23 cellular contexts compared by ENCODE assay signal in genomic region chr5:21143686-21144085, GRCh38.
A peak's percentile ranks its signal among the peaks of the same experiment; 100 is the strongest.
DNase-seq lines count a peak whose midpoint lies in the region; ATAC-seq and TF ChIP-seq lines count a peak whose summit lies in the region.
"Had no signal": no experiment of that assay in that cellular context is flagged by ENCODE, and none has a peak within 500 bp of the region (broad histone marks: within the 10 kb centered on the region; RNA-seq: fewer than 3 reads in every experiment).

No MANE protein-coding gene starts in this region.

- H3K4me3 ChIP-seq in osteoblast (ENCODE audit: insufficient read depth, low read length), result no peak overlapping the region
- H3K4me3 ChIP-seq: BLaER1, GM12878 had no signal

- no peaks in the 10 kb centered on the region for H3K27me3 Mint-ChIP-seq in stimulated activated naive CD8-positive, alpha-beta T cell treated with anti-CD3 and anti-CD28 coated beads, Interleukin-15, amount 100 ng/mL, for 72 hours
- no peaks in the 10 kb centered on the region for H3K27me3 Mint-ChIP-seq in activated T-helper 17 cell treated with anti-CD3 and anti-CD28 coated beads, Interleukin-2, amount 50 U/mL, for 72 hours
- H3K27me3 Mint-ChIP-seq: CD4-positive, alpha-beta memory T cell; CD8-positive, alpha-beta memory T cell had no signal

- TF ChIP-seq CTCF in osteoblast (IDR thresholded peaks at IDR 0.05; ENCODE audit: extremely low read depth, low read depth, low read length), result no peak

- peak; percentile 50 for ATAC-seq in stimulated activated naive CD8-positive, alpha-beta T cell treated with anti-CD3 and anti-CD28 coated beads, Interleukin-15, amount 100 ng/mL, for 72 hours
- no peak for ATAC-seq in stimulated activated naive CD8-positive, alpha-beta T cell treated with anti-CD3 and anti-CD28 coated beads, Interleukin-15, Interleukin-2, amounts not matched to agents 100 U/mL and 50 U/mL, for 24 hours
- peak; percentile 35 for ATAC-seq in activated T-helper 17 cell treated with anti-CD3 and anti-CD28 coated beads, Interleukin-2, amount 50 U/mL, for 72 hours (replicated peaks)
- no peak for ATAC-seq in GM21825 (IDR thresholded peaks at IDR 0.05; ENCODE audit: unreplicated experiment)
- ATAC-seq: GM12878 had no signal

- no peaks in the 10 kb centered on the region for H3K36me3 Mint-ChIP-seq in activated T-helper 17 cell treated with anti-CD3 and anti-CD28 coated beads, Interleukin-2, amount 50 U/mL, for 72 hours (ENCODE audit: low read depth)
- H3K36me3 Mint-ChIP-seq: CD14-positive monocyte; CD4-positive, alpha-beta memory T cell; CD4-positive, CD25-positive, alpha-beta regulatory T cell; CD8-positive, alpha-beta memory T cell had no signal

- H4K20me1 ChIP-seq in osteoblast (ENCODE audit: insufficient read depth, low read length), result no peaks in the 10 kb centered on the region
- H4K20me1 ChIP-seq: BLaER1 had no signal

- no peaks in the 10 kb centered on the region for H3K4me1 Mint-ChIP-seq in stimulated activated naive CD8-positive, alpha-beta T cell treated with anti-CD3 and anti-CD28 coated beads, Interleukin-15, amount 100 ng/mL, for 72 hours
- no peaks in the 10 kb centered on the region for H3K4me1 Mint-ChIP-seq in activated T-helper 17 cell treated with anti-CD3 and anti-CD28 coated beads, Interleukin-2, amount 50 U/mL, for 72 hours
- H3K4me1 Mint-ChIP-seq: CD14-positive monocyte; CD4-positive, alpha-beta memory T cell; CD4-positive, CD25-positive, alpha-beta regulatory T cell; CD8-positive, alpha-beta memory T cell had no signal

- no peak overlapping the region for H3K27ac Mint-ChIP-seq in stimulated activated naive CD8-positive, alpha-beta T cell treated with anti-CD3 and anti-CD28 coated beads, Interleukin-15, amount 100 ng/mL, for 72 hours
- H3K27ac Mint-ChIP-seq in activated T-helper 17 cell treated with anti-CD3 and anti-CD28 coated beads, Interleukin-2, amount 50 U/mL, for 72 hours, result no peak overlapping the region
- H3K27ac Mint-ChIP-seq: CD14-positive monocyte; CD4-positive, alpha-beta memory T cell; CD4-positive, CD25-positive, alpha-beta regulatory T cell had no signal

- no peaks in the 10 kb centered on the region for H3K9me3 ChIP-seq in osteoblast (ENCODE audit: low read depth, low read length)
- H3K9me3 ChIP-seq: BE2C, BLaER1 had no signal

- H3K4me1 ChIP-seq in osteoblast (ENCODE audit: insufficient read depth, low read length), result no peaks in the 10 kb centered on the region
- H3K4me1 ChIP-seq: BE2C, BLaER1 had no signal

- no peaks in the 10 kb centered on the region for H3K27me3 ChIP-seq in osteoblast (ENCODE audit: insufficient read depth, low read length)
- H3K27me3 ChIP-seq: BE2C, BLaER1 had no signal

- H2AFZ ChIP-seq in osteoblast (ENCODE audit: low read length), result no peak overlapping the region

- no peak overlapping the region for H3K4me3 Mint-ChIP-seq in stimulated activated naive CD8-positive, alpha-beta T cell treated with anti-CD3 and anti-CD28 coated beads, Interleukin-15, amount 100 ng/mL, for 72 hours
- no peak overlapping the region for H3K4me3 Mint-ChIP-seq in activated T-helper 17 cell treated with anti-CD3 and anti-CD28 coated beads, Interleukin-2, amount 50 U/mL, for 72 hours
- H3K4me3 Mint-ChIP-seq: CD14-positive monocyte; CD4-positive, alpha-beta memory T cell; CD4-positive, CD25-positive, alpha-beta regulatory T cell; CD8-positive, alpha-beta memory T cell had no signal

- DNase-seq in stimulated activated naive CD8-positive, alpha-beta T cell treated with anti-CD3 and anti-CD28 coated beads, Interleukin-15, amount 100 ng/mL, for 72 hours, result no peak
- no peak for DNase-seq in stimulated activated naive CD8-positive, alpha-beta T cell treated with anti-CD3 and anti-CD28 coated beads, Interleukin-15, Interleukin-2, amounts not matched to agents 100 U/mL and 50 U/mL, for 24 hours
- DNase-seq in osteoblast (ENCODE audit: insufficient read length, low spot score, missing footprints), result no peak
- DNase-seq: 8988T; ACHN; BE2C; C1 segment of cervical spinal cord; CD4-positive, alpha-beta memory T cell; CD4-positive, CD25-positive, alpha-beta regulatory T cell; CD8-positive, alpha-beta memory T cell; COR-L47; DMS 273 treated with DMSO at 0.1 percent for 48 hours; DMS153; DMS53; DMS79; DND-41; EL; GDM1 had no signal

- no peaks in the 10 kb centered on the region for H3K36me3 ChIP-seq in osteoblast (ENCODE audit: insufficient read depth, low read length)
- H3K36me3 ChIP-seq: BE2C, BLaER1 had no signal

- no peaks in the 10 kb centered on the region for H3K79me2 ChIP-seq in osteoblast (ENCODE audit: insufficient read depth, low read length)

- no peak overlapping the region for H3K27ac ChIP-seq in osteoblast (ENCODE audit: low read depth, low read length)
- H3K27ac ChIP-seq: BLaER1 had no signal

- peaks cover 0 to 18% of the 10 kb centered on the region in 2 donors for H3K9me3 Mint-ChIP-seq in stimulated activated naive CD8-positive, alpha-beta T cell treated with anti-CD3 and anti-CD28 coated beads, Interleukin-15, amount 100 ng/mL, for 72 hours
- peaks cover 4% of the 10 kb centered on the region for H3K9me3 Mint-ChIP-seq in activated T-helper 17 cell treated with anti-CD3 and anti-CD28 coated beads, Interleukin-2, amount 50 U/mL, for 72 hours

- H3K4me2 ChIP-seq in osteoblast (ENCODE audit: insufficient read depth, low read length), result no peak overlapping the region
- H3K4me2 ChIP-seq: BLaER1 had no signal

Comparison
In these comparisons a context has a peak if more than half of its experiments do, and no peak if none do; other contexts are left out.
1. ATAC-seq: peak in stimulated activated naive CD8-positive, alpha-beta T cell treated with anti-CD3 and anti-CD28 coated beads, Interleukin-15, amount 100 ng/mL, for 72 hours (single experiment) and activated T-helper 17 cell treated with anti-CD3 and anti-CD28 coated beads, Interleukin-2, amount 50 U/mL, for 72 hours (single experiment); none in stimulated activated naive CD8-positive, alpha-beta T cell treated with anti-CD3 and anti-CD28 coated beads, Interleukin-15, Interleukin-2, amounts not matched to agents 100 U/mL and 50 U/mL, for 24 hours (single experiment) and GM21825 (single experiment).